Comparison of ENCODE assay signal across 2 cellular contexts in the genomic region with DNA sequence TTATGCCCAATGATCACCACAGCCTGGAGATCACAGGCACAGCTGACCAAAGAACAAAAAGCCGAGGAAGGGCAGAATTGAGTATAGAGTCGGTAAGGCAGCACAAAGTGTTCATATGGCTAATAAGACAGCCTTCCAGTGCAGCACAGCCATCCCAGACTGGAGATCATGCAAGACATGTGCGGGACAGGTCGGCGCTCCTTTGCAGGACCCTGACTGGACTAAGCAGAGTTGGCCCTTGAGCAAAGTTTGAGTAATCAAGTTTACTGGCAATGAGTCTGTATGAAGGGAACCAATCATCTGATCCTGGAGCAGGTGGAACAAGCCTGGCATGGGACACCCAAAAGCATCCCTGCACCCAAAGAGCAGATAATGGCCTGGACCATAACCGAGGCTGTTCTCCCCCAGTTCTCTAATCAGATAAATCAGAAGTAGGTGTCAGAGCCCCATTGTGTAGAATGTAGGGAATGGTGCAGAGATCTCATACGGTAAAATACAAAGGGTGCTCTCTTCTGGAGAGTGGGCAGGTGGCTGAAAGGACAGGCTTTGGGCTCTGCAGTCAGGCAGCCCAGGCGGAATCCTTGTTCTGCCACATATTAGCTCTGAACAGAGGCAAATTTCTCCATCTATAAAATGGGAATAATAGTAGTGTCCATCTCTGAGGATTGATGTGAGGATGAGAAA.
A peak's percentile ranks its signal among the peaks of the same experiment; 100 is the strongest.
TF ChIP-seq lines count a peak whose summit lies in the region.

No MANE protein-coding gene starts in this region.

TF ChIP-seq in IMR-90, 13 proteins besides CTCF, POLR2A, EP300 and RAD21:
- TF ChIP-seq, protein P1, sequence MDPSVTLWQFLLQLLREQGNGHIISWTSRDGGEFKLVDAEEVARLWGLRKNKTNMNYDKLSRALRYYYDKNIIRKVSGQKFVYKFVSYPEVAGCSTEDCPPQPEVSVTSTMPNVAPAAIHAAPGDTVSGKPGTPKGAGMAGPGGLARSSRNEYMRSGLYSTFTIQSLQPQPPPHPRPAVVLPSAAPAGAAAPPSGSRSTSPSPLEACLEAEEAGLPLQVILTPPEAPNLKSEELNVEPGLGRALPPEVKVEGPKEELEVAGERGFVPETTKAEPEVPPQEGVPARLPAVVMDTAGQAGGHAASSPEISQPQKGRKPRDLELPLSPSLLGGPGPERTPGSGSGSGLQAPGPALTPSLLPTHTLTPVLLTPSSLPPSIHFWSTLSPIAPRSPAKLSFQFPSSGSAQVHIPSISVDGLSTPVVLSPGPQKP (IDR thresholded peaks at IDR 0.05; ENCODE audit: borderline replicate concordance, low read depth, low read length) = no peak
- TF ChIP-seq CHD1 (IDR thresholded peaks at IDR 0.05; ENCODE audit: low read depth, low read length) = no peak
- TF ChIP-seq MAZ (IDR thresholded peaks at IDR 0.05; ENCODE audit: borderline replicate concordance, low read depth, low read length) = no peak
- no peak for TF ChIP-seq MAFK (IDR thresholded peaks at IDR 0.05; ENCODE audit: low read depth, low read length)
- TF ChIP-seq SMC3 (IDR thresholded peaks at IDR 0.05; ENCODE audit: low read depth, low read length) = peak; percentile 28; the same call in 1 of the 2 replicates
- no peak for TF ChIP-seq FOS (IDR thresholded peaks at IDR 0.05; ENCODE audit: low read depth, low read length)
- no peak for TF ChIP-seq MXI1 (IDR thresholded peaks at IDR 0.05; ENCODE audit: borderline replicate concordance, low read depth, low read length)

TF ChIP-seq in WTC11, 78 proteins besides CTCF, POLR2A, EP300 and RAD21:
- TF ChIP-seq, protein P2, sequence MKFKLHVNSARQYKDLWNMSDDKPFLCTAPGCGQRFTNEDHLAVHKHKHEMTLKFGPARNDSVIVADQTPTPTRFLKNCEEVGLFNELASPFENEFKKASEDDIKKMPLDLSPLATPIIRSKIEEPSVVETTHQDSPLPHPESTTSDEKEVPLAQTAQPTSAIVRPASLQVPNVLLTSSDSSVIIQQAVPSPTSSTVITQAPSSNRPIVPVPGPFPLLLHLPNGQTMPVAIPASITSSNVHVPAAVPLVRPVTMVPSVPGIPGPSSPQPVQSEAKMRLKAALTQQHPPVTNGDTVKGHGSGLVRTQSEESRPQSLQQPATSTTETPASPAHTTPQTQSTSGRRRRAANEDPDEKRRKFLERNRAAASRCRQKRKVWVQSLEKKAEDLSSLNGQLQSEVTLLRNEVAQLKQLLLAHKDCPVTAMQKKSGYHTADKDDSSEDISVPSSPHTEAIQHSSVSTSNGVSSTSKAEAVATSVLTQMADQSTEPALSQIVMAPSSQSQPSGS (CRISPR knock-in tag; IDR thresholded peaks at IDR 0.05; ENCODE audit: borderline replicate concordance, low read depth) = no peak
- TF ChIP-seq, protein P3, sequence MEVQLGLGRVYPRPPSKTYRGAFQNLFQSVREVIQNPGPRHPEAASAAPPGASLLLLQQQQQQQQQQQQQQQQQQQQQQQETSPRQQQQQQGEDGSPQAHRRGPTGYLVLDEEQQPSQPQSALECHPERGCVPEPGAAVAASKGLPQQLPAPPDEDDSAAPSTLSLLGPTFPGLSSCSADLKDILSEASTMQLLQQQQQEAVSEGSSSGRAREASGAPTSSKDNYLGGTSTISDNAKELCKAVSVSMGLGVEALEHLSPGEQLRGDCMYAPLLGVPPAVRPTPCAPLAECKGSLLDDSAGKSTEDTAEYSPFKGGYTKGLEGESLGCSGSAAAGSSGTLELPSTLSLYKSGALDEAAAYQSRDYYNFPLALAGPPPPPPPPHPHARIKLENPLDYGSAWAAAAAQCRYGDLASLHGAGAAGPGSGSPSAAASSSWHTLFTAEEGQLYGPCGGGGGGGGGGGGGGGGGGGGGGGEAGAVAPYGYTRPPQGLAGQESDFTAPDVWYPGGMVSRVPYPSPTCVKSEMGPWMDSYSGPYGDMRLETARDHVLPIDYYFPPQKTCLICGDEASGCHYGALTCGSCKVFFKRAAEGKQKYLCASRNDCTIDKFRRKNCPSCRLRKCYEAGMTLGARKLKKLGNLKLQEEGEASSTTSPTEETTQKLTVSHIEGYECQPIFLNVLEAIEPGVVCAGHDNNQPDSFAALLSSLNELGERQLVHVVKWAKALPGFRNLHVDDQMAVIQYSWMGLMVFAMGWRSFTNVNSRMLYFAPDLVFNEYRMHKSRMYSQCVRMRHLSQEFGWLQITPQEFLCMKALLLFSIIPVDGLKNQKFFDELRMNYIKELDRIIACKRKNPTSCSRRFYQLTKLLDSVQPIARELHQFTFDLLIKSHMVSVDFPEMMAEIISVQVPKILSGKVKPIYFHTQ (CRISPR knock-in tag; IDR thresholded peaks at IDR 0.05) = no peak
- TF ChIP-seq HMGA2 (CRISPR knock-in tag; IDR thresholded peaks at IDR 0.05) (no peak), ZNF317 (CRISPR knock-in tag; IDR thresholded peaks at IDR 0.05; ENCODE audit: borderline replicate concordance, low read depth) (no peak), CREB1 (CRISPR knock-in tag; IDR thresholded peaks at IDR 0.05) (no peak), SP1 (CRISPR knock-in tag; conservative IDR thresholded peaks at IDR 0.05) (no peak)
- TF ChIP-seq, protein P4, sequence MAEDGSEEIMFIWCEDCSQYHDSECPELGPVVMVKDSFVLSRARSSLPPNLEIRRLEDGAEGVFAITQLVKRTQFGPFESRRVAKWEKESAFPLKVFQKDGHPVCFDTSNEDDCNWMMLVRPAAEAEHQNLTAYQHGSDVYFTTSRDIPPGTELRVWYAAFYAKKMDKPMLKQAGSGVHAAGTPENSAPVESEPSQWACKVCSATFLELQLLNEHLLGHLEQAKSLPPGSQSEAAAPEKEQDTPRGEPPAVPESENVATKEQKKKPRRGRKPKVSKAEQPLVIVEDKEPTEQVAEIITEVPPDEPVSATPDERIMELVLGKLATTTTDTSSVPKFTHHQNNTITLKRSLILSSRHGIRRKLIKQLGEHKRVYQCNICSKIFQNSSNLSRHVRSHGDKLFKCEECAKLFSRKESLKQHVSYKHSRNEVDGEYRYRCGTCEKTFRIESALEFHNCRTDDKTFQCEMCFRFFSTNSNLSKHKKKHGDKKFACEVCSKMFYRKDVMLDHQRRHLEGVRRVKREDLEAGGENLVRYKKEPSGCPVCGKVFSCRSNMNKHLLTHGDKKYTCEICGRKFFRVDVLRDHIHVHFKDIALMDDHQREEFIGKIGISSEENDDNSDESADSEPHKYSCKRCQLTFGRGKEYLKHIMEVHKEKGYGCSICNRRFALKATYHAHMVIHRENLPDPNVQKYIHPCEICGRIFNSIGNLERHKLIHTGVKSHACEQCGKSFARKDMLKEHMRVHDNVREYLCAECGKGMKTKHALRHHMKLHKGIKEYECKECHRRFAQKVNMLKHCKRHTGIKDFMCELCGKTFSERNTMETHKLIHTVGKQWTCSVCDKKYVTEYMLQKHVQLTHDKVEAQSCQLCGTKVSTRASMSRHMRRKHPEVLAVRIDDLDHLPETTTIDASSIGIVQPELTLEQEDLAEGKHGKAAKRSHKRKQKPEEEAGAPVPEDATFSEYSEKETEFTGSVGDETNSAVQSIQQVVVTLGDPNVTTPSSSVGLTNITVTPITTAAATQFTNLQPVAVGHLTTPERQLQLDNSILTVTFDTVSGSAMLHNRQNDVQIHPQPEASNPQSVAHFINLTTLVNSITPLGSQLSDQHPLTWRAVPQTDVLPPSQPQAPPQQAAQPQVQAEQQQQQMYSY (CRISPR knock-in tag; IDR thresholded peaks at IDR 0.05) = no peak
- TF ChIP-seq, protein P5, sequence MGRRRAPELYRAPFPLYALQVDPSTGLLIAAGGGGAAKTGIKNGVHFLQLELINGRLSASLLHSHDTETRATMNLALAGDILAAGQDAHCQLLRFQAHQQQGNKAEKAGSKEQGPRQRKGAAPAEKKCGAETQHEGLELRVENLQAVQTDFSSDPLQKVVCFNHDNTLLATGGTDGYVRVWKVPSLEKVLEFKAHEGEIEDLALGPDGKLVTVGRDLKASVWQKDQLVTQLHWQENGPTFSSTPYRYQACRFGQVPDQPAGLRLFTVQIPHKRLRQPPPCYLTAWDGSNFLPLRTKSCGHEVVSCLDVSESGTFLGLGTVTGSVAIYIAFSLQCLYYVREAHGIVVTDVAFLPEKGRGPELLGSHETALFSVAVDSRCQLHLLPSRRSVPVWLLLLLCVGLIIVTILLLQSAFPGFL (CRISPR knock-in tag; IDR thresholded peaks at IDR 0.05; ENCODE audit: borderline replicate concordance) = no peak
